Comparison of ENCODE assay signal across 8 cellular contexts in the genomic region with DNA sequence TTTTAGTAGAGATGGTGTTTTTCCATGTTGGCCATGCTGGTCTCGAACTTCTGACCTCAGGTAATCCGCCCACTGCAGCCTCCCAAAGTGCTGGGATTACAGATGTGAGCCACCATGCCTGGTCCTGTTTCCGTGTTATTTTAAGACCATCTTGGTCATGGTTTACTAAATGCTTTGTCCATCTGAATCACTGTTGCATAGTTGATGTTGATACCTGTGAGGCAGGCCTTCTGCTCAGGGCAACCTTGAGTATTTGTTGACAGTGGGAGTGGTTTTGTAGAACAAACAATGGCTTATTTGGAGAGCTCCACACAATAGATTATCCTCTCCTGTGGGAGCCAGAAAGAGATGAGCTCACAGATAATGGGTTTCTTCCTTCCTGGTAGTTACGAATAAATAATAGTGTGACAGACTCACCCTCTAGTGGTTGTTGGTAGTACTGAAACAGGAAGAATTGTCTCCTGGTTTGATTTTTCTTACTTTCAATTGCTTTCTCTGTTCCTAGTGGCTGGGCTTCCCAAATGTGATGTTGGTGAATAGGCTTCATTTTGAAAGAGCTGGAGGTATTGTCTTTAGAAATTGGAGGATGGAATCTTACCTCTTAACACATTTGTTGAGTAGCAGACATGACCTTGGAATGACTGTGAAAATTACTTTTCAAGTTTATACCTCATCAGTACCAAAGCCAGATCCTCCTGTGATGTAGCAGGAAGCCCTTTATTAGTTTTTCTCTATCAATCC. TPM values are rescaled to one million over a fixed set of nuclear protein-coding genes. Genes with fewer than 3 reads are reported as not detected.
A peak's percentile ranks its signal among the peaks of the same experiment; 100 is the strongest.
DNase-seq lines count a peak whose midpoint lies in the region; ATAC-seq and TF ChIP-seq lines count a peak whose summit lies in the region.

No MANE protein-coding gene starts in this region.

- H2AFZ ChIP-seq in osteoblast (ENCODE audit: low read length) = no peak overlapping the region

- peaks cover 51% of the 10 kb centered on the region for H3K36me3 ChIP-seq in osteoblast (ENCODE audit: insufficient read depth, low read length)

- DNase-seq in DMS153 (lab: John Stamatoyannopoulos, UW) (peak; percentile 100), NCI-H345 (lab: John Stamatoyannopoulos, UW) (peak; percentile 95), foreskin keratinocyte (peak; percentile 85 to 90), osteoblast (ENCODE audit: insufficient read length, low spot score, missing footprints) (no peak), posterior vena cava (ENCODE audit: low spot score) (no peak)
- DNase-seq in activated T-cell treated with anti-CD3 and anti-CD28 coated beads, Interleukin-2, amount 50 U/mL, for 72 hours = peak in 1 of 2 donors; percentile 19

- TF ChIP-seq CTCF in foreskin keratinocyte (conservative IDR thresholded peaks at IDR 0.05) (peak; percentile 97), osteoblast (IDR thresholded peaks at IDR 0.05; ENCODE audit: extremely low read depth, low read depth, low read length) (peak; percentile 80)

- H3K9me3 ChIP-seq in osteoblast (ENCODE audit: low read depth, low read length) = no peaks in the 10 kb centered on the region

- peak overlapping the region; percentile 14 for H3K27ac ChIP-seq in foreskin keratinocyte
- no peak overlapping the region for H3K27ac ChIP-seq in osteoblast (ENCODE audit: low read depth, low read length)

- intact Hi-C loops in posterior vena cava (cut with DNase I) = no loop called here

- no peak overlapping the region for H3K4me3 ChIP-seq in osteoblast (ENCODE audit: insufficient read depth, low read length)

- peak overlapping the region in 1 of 2 donors; percentile 54 for H3K4me3 Mint-ChIP-seq in activated T-cell treated with anti-CD3 and anti-CD28 coated beads, Interleukin-2, amount 50 U/mL, for 72 hours

- peaks cover 67% of the 10 kb centered on the region for H3K79me2 ChIP-seq in osteoblast (ENCODE audit: insufficient read depth, low read length)

- H3K4me1 ChIP-seq in foreskin keratinocyte (peaks cover 13% of the 10 kb centered on the region), osteoblast (ENCODE audit: insufficient read depth, low read length) (peaks cover 16% of the 10 kb centered on the region)

- H3K36me3 Mint-ChIP-seq in activated T-cell treated with anti-CD3 and anti-CD28 coated beads, Interleukin-2, amount 50 U/mL, for 72 hours (ENCODE audit: insufficient read depth in 2 of 2) = peaks cover 0 to 1% of the 10 kb centered on the region in 2 donors

- ATAC-seq in GM19328 (IDR thresholded peaks at IDR 0.05; ENCODE audit: unreplicated experiment) = peak; percentile 83
- peak; percentile 91 for ATAC-seq in HG03354 (IDR thresholded peaks at IDR 0.05; ENCODE audit: poor library complexity, severe bottlenecking, unreplicated experiment)
- peak; percentile 83 to 93 for ATAC-seq in activated T-cell treated with anti-CD3 and anti-CD28 coated beads, Interleukin-2, amount 50 U/mL, for 72 hours (replicated peaks in 1 of 2)
- peak; percentile 65 for ATAC-seq in foreskin keratinocyte

- H3K27ac Mint-ChIP-seq in activated T-cell treated with anti-CD3 and anti-CD28 coated beads, Interleukin-2, amount 50 U/mL, for 72 hours = peak overlapping the region; percentile 63

- no peak overlapping the region for H3K4me2 ChIP-seq in osteoblast (ENCODE audit: insufficient read depth, low read length)

- H3K4me1 Mint-ChIP-seq in activated T-cell treated with anti-CD3 and anti-CD28 coated beads, Interleukin-2, amount 50 U/mL, for 72 hours (ENCODE audit: low read depth) = peaks cover 25% of the 10 kb centered on the region

- H3K27me3 ChIP-seq in foreskin keratinocyte = no peaks in the 10 kb centered on the region
- no peaks in the 10 kb centered on the region for H3K27me3 ChIP-seq in osteoblast (ENCODE audit: insufficient read depth, low read length)

- peaks cover 26% of the 10 kb centered on the region for H4K20me1 ChIP-seq in osteoblast (ENCODE audit: insufficient read depth, low read length)

- H3K9me3 Mint-ChIP-seq in activated T-cell treated with anti-CD3 and anti-CD28 coated beads, Interleukin-2, amount 50 U/mL, for 72 hours = no peaks in the 10 kb centered on the region

- H3K27me3 Mint-ChIP-seq in activated T-cell treated with anti-CD3 and anti-CD28 coated beads, Interleukin-2, amount 50 U/mL, for 72 hours (ENCODE audit: low read depth) = no peaks in the 10 kb centered on the region

RNA-seq across cellular contexts. Expression of gene CTNND1, which starts 39.0 kb away (rescaled TPM):
- total RNA-seq in activated T-cell treated with anti-CD3 and anti-CD28 coated beads, Interleukin-2, amount 50 U/mL, for 72 hours = 10 to 100 TPM in 1 of 2 donors, 1 to 10 TPM in 1; 6.3 to 10.6 TPM
- total RNA-seq in foreskin keratinocyte = 111 and 115 TPM in 2 replicates
- polyA plus RNA-seq in foreskin keratinocyte = 40.3 and 43.9 TPM in 2 replicates
- total RNA-seq in osteoblast = 126 and 140 TPM in 2 replicates
- total RNA-seq in posterior vena cava = 100 to 1,000 TPM; 131 to 140 TPM

RNA-seq across cellular contexts. Expression of gene BTBD18, which starts 49.0 kb away (rescaled TPM):
- total RNA-seq in activated T-cell treated with anti-CD3 and anti-CD28 coated beads, Interleukin-2, amount 50 U/mL, for 72 hours = not detected
- total RNA-seq in foreskin keratinocyte = not detected in 2 replicates
- not detected in 2 replicates for polyA plus RNA-seq in foreskin keratinocyte
- total RNA-seq in osteoblast = not detected in 2 replicates
- not detected for total RNA-seq in posterior vena cava

RNA-seq across cellular contexts. Expression of gene SELENOH, which starts 59.3 kb away (rescaled TPM):
- total RNA-seq in activated T-cell treated with anti-CD3 and anti-CD28 coated beads, Interleukin-2, amount 50 U/mL, for 72 hours = 100 to 1,000 TPM; 147 to 162 TPM
- total RNA-seq in foreskin keratinocyte (127 and 132 TPM in 2 replicates), osteoblast (58.9 and 68.8 TPM in 2 replicates), posterior vena cava (10 to 100 TPM; 61.8 to 74.3 TPM)
- 193 and 196 TPM in 2 replicates for polyA plus RNA-seq in foreskin keratinocyte

Comparison
In these comparisons a context has a peak if more than half of its experiments do, and no peak if none do; other contexts are left out.
1. DNase-seq: peak in DMS153 (single experiment), NCI-H345 (single experiment) and foreskin keratinocyte (2 of 2); none in osteoblast (single experiment) and posterior vena cava (single experiment).
2. Peak in every context shown above with its lines, with median percentiles within 50 percentile points of each other: ATAC-seq.